In genomic region chr6:168711666-168712300, GRCh38 we compare ENCODE assay signal across 16 cellular contexts.
DNase-seq lines count a peak whose midpoint lies in the region; ATAC-seq and TF ChIP-seq lines count a peak whose summit lies in the region.
"Had no signal": no experiment of that assay in that cellular context is flagged by ENCODE, and none has a peak within 500 bp of the region (broad histone marks: within the 10 kb centered on the region; RNA-seq: fewer than 3 reads in every experiment).

No MANE protein-coding gene starts in this region.

- H3K4me3 ChIP-seq in MG63 (no peak overlapping the region), thoracic aorta (peak overlapping the region; percentile 27), prostate gland (no peak overlapping the region)
- H3K4me3 ChIP-seq: HAP-1 had no signal

- DNase-seq in MG63 (peak; percentile 20), islet precursor cell (peak; percentile 29), osteocyte (ENCODE audit: extremely low spot score, unreplicated experiment) (peak; percentile 76), thoracic aorta (ENCODE audit: low spot score) (no peak), cerebellar nuclear complex (lab: John Stamatoyannopoulos, UW) (no peak), prostate gland (ENCODE audit: low spot score) (no peak), DMS 273 (lab: John Stamatoyannopoulos, UW; ENCODE audit: unreplicated experiment) (no peak)
- DNase-seq: C1 segment of cervical spinal cord; Calu3; CD4-positive, alpha-beta memory T cell; COR-L47; DMS153; DND-41; GOT3; HFFc6 had no signal

- TF ChIP-seq POLR2A in prostate gland (IDR thresholded peaks at IDR 0.05), result no peak

- no peaks in the 10 kb centered on the region for H3K9me3 ChIP-seq in MG63
- H3K9me3 ChIP-seq in thoracic aorta, result no peaks in the 10 kb centered on the region
- H3K9me3 ChIP-seq in prostate gland, result no peaks in the 10 kb centered on the region
- H3K9me3 ChIP-seq: HAP-1 had no signal

- 91% methylated on average over 11 of the region's 11 CpGs for WGBS in prostate gland

- H3K27me3 Mint-ChIP-seq in osteocyte (ENCODE audit: unreplicated experiment), result peaks cover 7% of the 10 kb centered on the region

- H3K4me1 ChIP-seq in thoracic aorta (ENCODE audit: control insufficient read depth in 1 of 2, low read depth in 2 of 2) (peaks cover 0 to 8% of the 10 kb centered on the region in 2 donors), prostate gland (replicated peaks) (no peaks in the 10 kb centered on the region)
- H3K4me1 ChIP-seq: HAP-1 had no signal

- H3K27me3 ChIP-seq in MG63, result no peaks in the 10 kb centered on the region; the same call in 1 of the 2 replicates
- H3K27me3 ChIP-seq in thoracic aorta (replicated peaks; ENCODE audit: insufficient read depth), result no peaks in the 10 kb centered on the region
- H3K27me3 ChIP-seq in prostate gland (replicated peaks; ENCODE audit: insufficient read depth), result no peaks in the 10 kb centered on the region

- no peak overlapping the region for H3K4me3 Mint-ChIP-seq in osteocyte (ENCODE audit: unreplicated experiment)
- H3K4me3 Mint-ChIP-seq: CD4-positive, alpha-beta memory T cell; HFFc6 had no signal

- H3K9me3 Mint-ChIP-seq in osteocyte (ENCODE audit: unreplicated experiment), result no peaks in the 10 kb centered on the region

- no peak overlapping the region for H3K27ac ChIP-seq in thoracic aorta
- no peak overlapping the region for H3K27ac ChIP-seq in prostate gland

- H3K27ac Mint-ChIP-seq in osteocyte (ENCODE audit: unreplicated experiment), result no peak overlapping the region
- H3K27ac Mint-ChIP-seq: CD4-positive, alpha-beta memory T cell; HFFc6 had no signal

- intact Hi-C loops in prostate gland (cut with DNase I), result no loop called here

- no peaks in the 10 kb centered on the region for H3K36me3 Mint-ChIP-seq in osteocyte (ENCODE audit: unreplicated experiment)
- H3K36me3 Mint-ChIP-seq: CD4-positive, alpha-beta memory T cell had no signal

- ATAC-seq in thoracic aorta (ENCODE audit: insufficient number of reproducible peaks, low FRiP score, low read depth), result no peak

- H3K36me3 ChIP-seq in MG63 (no peaks in the 10 kb centered on the region), thoracic aorta (no peaks in the 10 kb centered on the region), prostate gland (no peaks in the 10 kb centered on the region)
- H3K36me3 ChIP-seq: HAP-1 had no signal

- H3K4me1 Mint-ChIP-seq in osteocyte (ENCODE audit: unreplicated experiment), result no peaks in the 10 kb centered on the region
- H3K4me1 Mint-ChIP-seq: CD4-positive, alpha-beta memory T cell had no signal

- TF ChIP-seq CTCF in osteocyte (IDR thresholded peaks at IDR 0.05) (no peak), thoracic aorta (IDR thresholded peaks at IDR 0.05) (no peak), prostate gland (IDR thresholded peaks at IDR 0.05) (no peak)

Comparison
In these comparisons a context has a peak if more than half of its experiments do, and no peak if none do; other contexts are left out.
1. DNase-seq: peak in MG63 (single experiment), islet precursor cell (single experiment) and osteocyte (single experiment); none in thoracic aorta (single experiment), cerebellar nuclear complex (0 of 2), prostate gland (single experiment) and DMS 273 (single experiment).